ENCODE assay signal across 21 cellular contexts in the genomic region with DNA sequence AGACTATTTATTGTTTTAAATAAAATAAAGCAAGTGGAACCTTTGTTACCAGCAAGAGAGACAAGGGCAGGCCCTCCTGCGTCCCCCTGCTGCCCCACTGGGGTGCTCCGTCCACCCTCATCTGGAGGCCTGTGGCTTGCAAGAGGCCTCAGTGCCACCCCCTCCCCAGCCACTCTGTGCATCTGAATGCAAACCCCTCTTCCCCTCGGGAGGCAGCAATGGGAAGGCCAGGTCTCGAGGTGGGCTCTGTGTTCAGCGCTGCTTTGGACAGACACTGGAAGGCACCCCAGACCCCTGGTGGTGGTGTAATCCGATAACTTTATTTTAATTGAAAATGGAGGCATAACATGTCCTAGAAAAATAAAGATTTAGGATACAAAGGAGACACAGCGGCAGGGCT. TPM values are rescaled to one million over a fixed set of nuclear protein-coding genes. Genes with fewer than 3 reads are reported as not detected.
DNase-seq lines count a peak whose midpoint lies in the region; ATAC-seq, FAIRE-seq and TF ChIP-seq lines count a peak whose summit lies in the region.
"Had no signal": no experiment of that assay in that cellular context is flagged by ENCODE, and none has a peak within 500 bp of the region (broad histone marks: within the 10 kb centered on the region; RNA-seq: fewer than 3 reads in every experiment).

No MANE protein-coding gene starts in this region.

- no peak overlapping the region for H3K27ac Mint-ChIP-seq in HFFc6
- H3K27ac Mint-ChIP-seq in nephron progenitor cell = peak overlapping the region; percentile 92
- H3K27ac Mint-ChIP-seq: activated naive CD8-positive, alpha-beta T cell treated with anti-CD3 and anti-CD28 coated beads, Interleukin-2, amount 10 ng/mL, durations not matched to agents 7 days and 5 days; T-helper 1 cell treated with Interleukin-12 subunit alpha and Interleukin-12 subunit beta and Interleukin-4 antibody, amounts not matched to agents 30 μg/mL and 1 μg/mL, for 36 hours had no signal

- H3K4me1 ChIP-seq in H1 (replicated peaks in 1 of 4; ENCODE audit: control insufficient read depth in 3 of 4, insufficient read depth in 4 of 4, low read length in 3 of 4) (peaks cover 7 to 37% (median 26%) of the 10 kb centered on the region in 4 experiments), thyroid gland (peaks cover 33 to 37% of the 10 kb centered on the region in 2 donors)

- peak overlapping the region in 1 of 4 experiments; percentile 36; a peak in 2 of 8 replicates for H3K4me3 ChIP-seq in H1 (ENCODE audit: extremely low read depth in 1 of 4, insufficient read depth in 2 of 4, low read depth in 3 of 4, low read length in 4 of 4)
- no peak overlapping the region for H3K4me3 ChIP-seq in thyroid gland (replicated peaks in 1 of 3)

- no peak overlapping the region for H3K27ac ChIP-seq in H1 (ENCODE audit: low read depth, low read length)
- peak overlapping the region; percentile 54 to 73 (median 59) for H3K27ac ChIP-seq in thyroid gland
- H3K27ac ChIP-seq: neutrophil had no signal

- H2BK120ac ChIP-seq in H1 (replicated peaks; ENCODE audit: low read depth, low read length) = no peak overlapping the region

- no peak overlapping the region for H3K9ac ChIP-seq in H1 (replicated peaks in 1 of 4; ENCODE audit: extremely low read depth in 1 of 4, low read depth in 3 of 4, low read length in 3 of 4)

- TF ChIP-seq EP300 in H1 (IDR thresholded peaks at IDR 0.05; ENCODE audit: borderline replicate concordance in 1 of 2, low read depth in 2 of 2, low read length in 2 of 2) = no peak

- DNase-seq in HFFc6 (no peak), H1 (ENCODE audit: low read depth in 1 of 2, low spot score in 2 of 2) (peak in 1 of 2 experiments; percentile 63), nephron progenitor cell (no peak), thyroid gland (no peak)
- no peak for DNase-seq in activated CD4-positive, alpha-beta T cell treated with anti-CD3 and anti-CD28 coated beads for 48 hours
- DNase-seq: activated naive CD8-positive, alpha-beta T cell treated with anti-CD3 and anti-CD28 coated beads, Interleukin-2, amount 10 ng/mL, durations not matched to agents 7 days and 5 days; hypothalamus; KG1; NCI-H1436 treated with DMSO at 0.1 percent for 48 hours; NCI-H510A treated with DMSO at 0.1 percent for 48 hours had no signal

- peak overlapping the region; percentile 87; the same call in 1 of the 2 replicates for H3K18ac ChIP-seq in H1 (ENCODE audit: extremely low read depth, low read length)

- no peak overlapping the region for H3K4ac ChIP-seq in H1 (replicated peaks; ENCODE audit: insufficient read length, low read depth, low read length)

- TF ChIP-seq POLR2A in H1 (IDR thresholded peaks at IDR 0.05; ENCODE audit: control extremely low read depth in 1 of 2, low read depth in 2 of 2, low read length in 2 of 2) (no peak), thyroid gland (IDR thresholded peaks at IDR 0.05) (no peak)

- no peak overlapping the region for H2AK5ac ChIP-seq in H1 (ENCODE audit: low read depth, low read length)

- H3K79me1 ChIP-seq in H1 (ENCODE audit: low read depth, low read length) = no peaks in the 10 kb centered on the region

- H3K23ac ChIP-seq in H1 (ENCODE audit: insufficient read length) = no peak overlapping the region

- TF ChIP-seq CTCF in HFFc6 (IDR thresholded peaks at IDR 0.05) (peak; percentile 42), H1 (IDR thresholded peaks at IDR 0.05; ENCODE audit: control extremely low read depth in 1 of 3, insufficient read depth in 1 of 3, low read depth in 1 of 3, low read length in 3 of 3) (no peak), nephron progenitor cell (IDR thresholded peaks at IDR 0.05) (no peak), thyroid gland (IDR thresholded peaks at IDR 0.05) (no peak)

- no peak overlapping the region for H2BK15ac ChIP-seq in H1 (ENCODE audit: low read length)

- H3K36me3 ChIP-seq in H1 (ENCODE audit: control insufficient read depth in 2 of 4, insufficient read depth in 4 of 4, low read length in 3 of 4) (no peaks in the 10 kb centered on the region), thyroid gland (peaks cover 0 to 3% of the 10 kb centered on the region in 2 donors)
- H3K36me3 ChIP-seq: neutrophil had no signal

- TF ChIP-seq RAD21 in H1 (IDR thresholded peaks at IDR 0.05 in 1 of 2, conservative IDR thresholded peaks at IDR 0.05 in 1 of 2; ENCODE audit: low read depth in 2 of 2, low read length in 2 of 2) = 0 out of 4 replicates have a peak, but pooled peaks of 1 of the 2 experiments have one; percentile 4

- H3K9me3 Mint-ChIP-seq in HFFc6 (no peaks in the 10 kb centered on the region), nephron progenitor cell (no peaks in the 10 kb centered on the region)
- H3K9me3 Mint-ChIP-seq: activated naive CD8-positive, alpha-beta T cell treated with anti-CD3 and anti-CD28 coated beads, Interleukin-2, amount 10 ng/mL, durations not matched to agents 7 days and 5 days; T-helper 1 cell treated with Interleukin-12 subunit alpha and Interleukin-12 subunit beta and Interleukin-4 antibody, amounts not matched to agents 30 μg/mL and 1 μg/mL, for 36 hours had no signal

- no peak overlapping the region; the same call in 1 of the 2 replicates for H4K8ac ChIP-seq in H1 (ENCODE audit: extremely low read depth, insufficient read depth, low read length)

- no peak for ATAC-seq in HG03280 (IDR thresholded peaks at IDR 0.05; ENCODE audit: unreplicated experiment)
- no peak for ATAC-seq in HG03469 (IDR thresholded peaks at IDR 0.05; ENCODE audit: unreplicated experiment)
- ATAC-seq: activated CD4-positive, CD25-positive, alpha-beta regulatory T cell treated with anti-CD3 and anti-CD28 coated beads, Interleukin-2, amount 50 U/mL, for 24 hours; Panc1 had no signal

- H3K4me3 Mint-ChIP-seq in HFFc6 (no peak overlapping the region; the same call in 1 of the 2 replicates), nephron progenitor cell (peak overlapping the region; percentile 70)
- H3K4me3 Mint-ChIP-seq: activated naive CD8-positive, alpha-beta T cell treated with anti-CD3 and anti-CD28 coated beads, Interleukin-2, amount 10 ng/mL, durations not matched to agents 7 days and 5 days; T-helper 1 cell treated with Interleukin-12 subunit alpha and Interleukin-12 subunit beta and Interleukin-4 antibody, amounts not matched to agents 30 μg/mL and 1 μg/mL, for 36 hours had no signal

- no peaks in the 10 kb centered on the region for H3K36me3 Mint-ChIP-seq in HFFc6 (ENCODE audit: low read depth)
- no peaks in the 10 kb centered on the region for H3K36me3 Mint-ChIP-seq in nephron progenitor cell (ENCODE audit: low read depth)
- H3K36me3 Mint-ChIP-seq: activated naive CD8-positive, alpha-beta T cell treated with anti-CD3 and anti-CD28 coated beads, Interleukin-2, amount 10 ng/mL, durations not matched to agents 7 days and 5 days had no signal

- H4K5ac ChIP-seq in H1 (ENCODE audit: insufficient read length, low read depth, low read length) = no peak overlapping the region

- 44% methylated on average over 7 of the region's 7 CpGs; no CpG with 5 or more reads in 1 of the 2 experiments for WGBS in H1 (ENCODE audit: extremely low coverage in 1 of 2, insufficient coverage in 1 of 2, insufficient read length in 1 of 2, insufficient replicate concordance in 2 of 2, low coverage in 1 of 2, low lambda C conversion rate in 2 of 2, missing lambda C conversion rate in 1 of 2), 2 experiments
- 56 to 66% methylated on average over 6 to 7 of the region's 7 CpGs for WGBS in thyroid gland, 2 donors

- no peak overlapping the region for H3K56ac ChIP-seq in H1 (replicated peaks; ENCODE audit: insufficient read length, low read depth, low read length)

- POLR2A ChIA-PET in H1 (lab: Charles Lee; ENCODE audit: partially characterized antibody) = interaction anchor here (0.6 to 16.2 kb wide), 12 partner anchors 9 to 122 kb away, joined by 3 to 284 read pairs (median 4); a partner anchor contains a TSS

- H3K14ac ChIP-seq in H1 (ENCODE audit: insufficient read length) = no peak overlapping the region

- peaks cover 0 to 3% of the 10 kb centered on the region in 2 experiments for H4K20me1 ChIP-seq in H1 (replicated peaks in 1 of 2; ENCODE audit: control insufficient read depth in 1 of 2, insufficient read depth in 2 of 2, low read length in 2 of 2)

- 0 out of 2 replicates have a peak overlapping the region, but pooled peaks have one; percentile 96 for H2BK12ac ChIP-seq in H1 (ENCODE audit: low read depth, low read length)

- H2BK20ac ChIP-seq in H1 (ENCODE audit: low read length) = no peak overlapping the region

- no peak overlapping the region for H4K91ac ChIP-seq in H1 (replicated peaks; ENCODE audit: insufficient read length, low read length)

- no peak overlapping the region for H2AFZ ChIP-seq in H1 (ENCODE audit: low read length)

- H3K9me3 ChIP-seq in H1 (ENCODE audit: insufficient read depth in 2 of 2, low read depth in 1 of 2, low read length in 1 of 2) = no peaks in the 10 kb centered on the region
- H3K9me3 ChIP-seq in thyroid gland = no peaks in the 10 kb centered on the region
- H3K9me3 ChIP-seq: neutrophil had no signal

- peaks cover 18% of the 10 kb centered on the region for H3K27me3 Mint-ChIP-seq in HFFc6 (ENCODE audit: insufficient read depth)
- H3K27me3 Mint-ChIP-seq in nephron progenitor cell (ENCODE audit: low read depth, poor library complexity) = no peaks in the 10 kb centered on the region

- no peak for FAIRE-seq in H1 (lab: Jason Lieb, UNC)
- FAIRE-seq: colon, H54 had no signal

- H2BK5ac ChIP-seq in H1 (ENCODE audit: low read depth, low read length) = peak overlapping the region; percentile 81; the same call in 1 of the 2 replicates

- no peaks in the 10 kb centered on the region for H3K79me2 ChIP-seq in H1 (ENCODE audit: control insufficient read depth in 1 of 2, insufficient read depth in 2 of 2, low read length in 2 of 2)

- H3K27me3 ChIP-seq in H1 (replicated peaks in 1 of 4; ENCODE audit: control insufficient read depth in 3 of 4, extremely low read depth in 1 of 4, insufficient read depth in 3 of 4, low read length in 3 of 4) (peaks cover 0 to 2% (median under 1%) of the 10 kb centered on the region in 4 experiments; a peak in 1 of 7 replicates), thyroid gland (no peaks in the 10 kb centered on the region)

- intact Hi-C loops in thyroid gland (cut with DNase I) = loop anchor here (10.0 kb wide), 1 partner anchor 50 kb away; no protein-coding TSS in a partner anchor

- H3K4me1 Mint-ChIP-seq in HFFc6 (ENCODE audit: low read depth) (peaks cover 8% of the 10 kb centered on the region), nephron progenitor cell (peaks cover 30% of the 10 kb centered on the region)
- H3K4me1 Mint-ChIP-seq: activated naive CD8-positive, alpha-beta T cell treated with anti-CD3 and anti-CD28 coated beads, Interleukin-2, amount 10 ng/mL, durations not matched to agents 7 days and 5 days had no signal

- H3K4me2 ChIP-seq in H1 (ENCODE audit: insufficient read depth in 1 of 2, low read depth in 2 of 2, low read length in 2 of 2) = peak overlapping the region; percentile 19 to 41

- peaks cover 15% of the 10 kb centered on the region for H3K23me2 ChIP-seq in H1 (ENCODE audit: low read depth, low read length)

- CTCF ChIA-PET in H1 (lab: Charles Lee; ENCODE audit: partially characterized antibody) = interaction anchor here (0.7 to 2.4 kb wide), 7 partner anchors 10 to 72 kb away, joined by 3 to 14 read pairs (median 3); a partner anchor contains a TSS

RNA-seq across cellular contexts. Expression of a gene that starts 4.6 kb away (rescaled TPM):
- 10 to 100 TPM; 14.0 to 15.1 (median 14.4) TPM for total RNA-seq in HFFc6 (2021; fragmentation: NEBNext Ultra II Directional; extraction: Animal tissue kit (Norgen Biotek cat#: 25700))
- 24.2 and 27.3 TPM in 2 replicates for total RNA-seq in H1 (2021; fragmentation: NEBNext Ultra II Directional; extraction: Animal tissue kit (Norgen Biotek cat#: 25700))
- 20.9 and 37.2 TPM in 2 replicates for polyA plus RNA-seq in H1 (2011; rRNA removed)
- 21.5 TPM for polyA plus RNA-seq in H1 (2011; cell fraction: cytosol; rRNA removed)
- polyA plus RNA-seq in H1 (2011; cell fraction: nucleus; rRNA removed) = 69.2 TPM
- polyA plus RNA-seq in H1 (2012, experiment 1 of 2) = 7.1 to 16.2 TPM (median 15.3 TPM) in 4 replicates
- 8.7 TPM for polyA plus RNA-seq in H1 (2012, experiment 2 of 2)
- polyA plus RNA-seq in H1 (2013, experiment 1 of 2) = 15.1 TPM
- polyA plus RNA-seq in H1 (2013, experiment 2 of 2) = 13.5 TPM
- polyA minus RNA-seq in H1 (2011; rRNA and poly(A)+ RNA removed) = 4.6 and 6.7 TPM in 2 replicates
- 18.0 TPM for polyA minus RNA-seq in H1 (2011; cell fraction: cytosol; rRNA and poly(A)+ RNA removed)
- polyA minus RNA-seq in H1 (2011; cell fraction: nucleus; rRNA and poly(A)+ RNA removed) = 19.0 TPM
- 10 to 100 TPM; 18.3 to 33.0 (median 23.3) TPM for total RNA-seq in thyroid gland

RNA-seq across cellular contexts. Expression of a gene that starts 17.8 kb away (rescaled TPM):
- 100 to 1,000 TPM in 4 of 6 experiments, 10 to 100 TPM in 2; 85.5 to 144 (median 102) TPM for total RNA-seq in HFFc6 (2021; fragmentation: NEBNext Ultra II Directional; extraction: Animal tissue kit (Norgen Biotek cat#: 25700))
- total RNA-seq in H1 (2021; fragmentation: NEBNext Ultra II Directional; extraction: Animal tissue kit (Norgen Biotek cat#: 25700)) = 27.4 and 28.2 TPM in 2 replicates
- polyA plus RNA-seq in H1 (2011; rRNA removed) = 13.7 and 25.3 TPM in 2 replicates
- 18.9 TPM for polyA plus RNA-seq in H1 (2011; cell fraction: cytosol; rRNA removed)
- 155 TPM for polyA plus RNA-seq in H1 (2011; cell fraction: nucleus; rRNA removed)
- polyA plus RNA-seq in H1 (2012, experiment 1 of 2) = 18.9 to 42.0 TPM (median 34.4 TPM) in 4 replicates
- polyA plus RNA-seq in H1 (2012, experiment 2 of 2) = 23.6 TPM
- polyA plus RNA-seq in H1 (2013, experiment 1 of 2) = 12.6 TPM
- 10.9 TPM for polyA plus RNA-seq in H1 (2013, experiment 2 of 2)
- polyA minus RNA-seq in H1 (2011; rRNA and poly(A)+ RNA removed) = 7.1 and 11.1 TPM in 2 replicates
- polyA minus RNA-seq in H1 (2011; cell fraction: cytosol; rRNA and poly(A)+ RNA removed) = 7.6 TPM
- 26.5 TPM for polyA minus RNA-seq in H1 (2011; cell fraction: nucleus; rRNA and poly(A)+ RNA removed)
- total RNA-seq in thyroid gland = 10 to 100 TPM; 18.9 to 32.6 (median 26.3) TPM

RNA-seq across cellular contexts. Expression of a gene that starts 28.2 kb away (rescaled TPM):
- total RNA-seq in HFFc6 (2021; fragmentation: NEBNext Ultra II Directional; extraction: Animal tissue kit (Norgen Biotek cat#: 25700)) = 10 to 100 TPM; 53.4 to 63.2 (median 55.3) TPM
- 41.0 and 41.6 TPM in 2 replicates for total RNA-seq in H1 (2021; fragmentation: NEBNext Ultra II Directional; extraction: Animal tissue kit (Norgen Biotek cat#: 25700))
- 13.6 and 23.7 TPM in 2 replicates for polyA plus RNA-seq in H1 (2011; rRNA removed)
- polyA plus RNA-seq in H1 (2011; cell fraction: cytosol; rRNA removed) = 14.6 TPM
- 83.4 TPM for polyA plus RNA-seq in H1 (2011; cell fraction: nucleus; rRNA removed)
- polyA plus RNA-seq in H1 (2012, experiment 1 of 2) = 18.1 to 24.8 TPM (median 20.7 TPM) in 4 replicates
- 14.5 TPM for polyA plus RNA-seq in H1 (2012, experiment 2 of 2)
- polyA plus RNA-seq in H1 (2013, experiment 1 of 2) = 18.6 TPM
- 17.7 TPM for polyA plus RNA-seq in H1 (2013, experiment 2 of 2)
- polyA minus RNA-seq in H1 (2011; rRNA and poly(A)+ RNA removed) = 18.0 and 24.8 TPM in 2 replicates
- 23.3 TPM for polyA minus RNA-seq in H1 (2011; cell fraction: cytosol; rRNA and poly(A)+ RNA removed)
- 61.6 TPM for polyA minus RNA-seq in H1 (2011; cell fraction: nucleus; rRNA and poly(A)+ RNA removed)
- total RNA-seq in thyroid gland = 10 to 100 TPM; 38.2 to 69.7 (median 48.3) TPM

RNA-seq across cellular contexts. Expression of a gene that starts 31.2 kb away (rescaled TPM):
- not detected for total RNA-seq in HFFc6 (2021; fragmentation: NEBNext Ultra II Directional; extraction: Animal tissue kit (Norgen Biotek cat#: 25700))
- not detected in 2 replicates for total RNA-seq in H1 (2021; fragmentation: NEBNext Ultra II Directional; extraction: Animal tissue kit (Norgen Biotek cat#: 25700))
- 0.11 and 0.14 TPM in 2 replicates for polyA plus RNA-seq in H1 (2011; rRNA removed)
- 0.06 TPM for polyA plus RNA-seq in H1 (2011; cell fraction: cytosol; rRNA removed)
- polyA plus RNA-seq in H1 (2011; cell fraction: nucleus; rRNA removed) = 0.09 TPM
- 0.07 to 0.09 TPM (median 0.08 TPM) in 3 of 4 replicates, not detected in the other for polyA plus RNA-seq in H1 (2012, experiment 1 of 2)
- polyA plus RNA-seq in H1 (2012, experiment 2 of 2) = not detected
- 0.06 TPM for polyA plus RNA-seq in H1 (2013, experiment 1 of 2)
- 0.07 TPM for polyA plus RNA-seq in H1 (2013, experiment 2 of 2)
- polyA minus RNA-seq in H1 (2011; rRNA and poly(A)+ RNA removed) = 0.16 TPM in 1 of 2 replicates, not detected in the other
- polyA minus RNA-seq in H1 (2011; cell fraction: cytosol; rRNA and poly(A)+ RNA removed) = not detected
- not detected for polyA minus RNA-seq in H1 (2011; cell fraction: nucleus; rRNA and poly(A)+ RNA removed)
- total RNA-seq in thyroid gland = not detected
- total RNA-seq: activated naive CD8-positive, alpha-beta T cell treated with anti-CD3 and anti-CD28 coated beads, Interleukin-2, amount 10 ng/mL, durations not matched to agents 7 days and 5 days; Daoy; lower leg skin had no signal
- polyA plus RNA-seq: esophagus had no signal

RNA-seq across cellular contexts. Expression of a gene that starts 33.8 kb away (rescaled TPM):
- 10 to 100 TPM in 4 of 6 experiments, 1 to 10 TPM in 2; 8.4 to 14.5 (median 11.0) TPM for total RNA-seq in HFFc6 (2021; fragmentation: NEBNext Ultra II Directional; extraction: Animal tissue kit (Norgen Biotek cat#: 25700))
- 38.9 and 42.3 TPM in 2 replicates for total RNA-seq in H1 (2021; fragmentation: NEBNext Ultra II Directional; extraction: Animal tissue kit (Norgen Biotek cat#: 25700))
- polyA plus RNA-seq in H1 (2011; rRNA removed) = 11.2 and 22.1 TPM in 2 replicates
- 17.2 TPM for polyA plus RNA-seq in H1 (2011; cell fraction: cytosol; rRNA removed)
- 37.0 TPM for polyA plus RNA-seq in H1 (2011; cell fraction: nucleus; rRNA removed)
- polyA plus RNA-seq in H1 (2012, experiment 1 of 2) = 12.7 to 20.2 TPM (median 18.5 TPM) in 4 replicates
- 12.9 TPM for polyA plus RNA-seq in H1 (2012, experiment 2 of 2)
- 21.3 TPM for polyA plus RNA-seq in H1 (2013, experiment 1 of 2)
- polyA plus RNA-seq in H1 (2013, experiment 2 of 2) = 21.9 TPM
- 5.4 and 9.2 TPM in 2 replicates for polyA minus RNA-seq in H1 (2011; rRNA and poly(A)+ RNA removed)
- polyA minus RNA-seq in H1 (2011; cell fraction: cytosol; rRNA and poly(A)+ RNA removed) = 15.4 TPM
- polyA minus RNA-seq in H1 (2011; cell fraction: nucleus; rRNA and poly(A)+ RNA removed) = 16.4 TPM
- total RNA-seq in thyroid gland = 10 to 100 TPM; 13.7 to 22.3 (median 17.4) TPM
